Comparison of ENCODE assay signal across 13 cellular contexts in genomic region chr2:216033403-216033802, GRCh38. TPM values are rescaled to one million over a fixed set of nuclear protein-coding genes. Genes with fewer than 3 reads are reported as not detected.
DNase-seq lines count a peak whose midpoint lies in the region; ATAC-seq, FAIRE-seq and TF ChIP-seq lines count a peak whose summit lies in the region.
"Had no signal": no experiment of that assay in that cellular context is flagged by ENCODE, and none has a peak within 500 bp of the region (broad histone marks: within the 10 kb centered on the region; RNA-seq: fewer than 3 reads in every experiment).

No MANE protein-coding gene starts in this region.

- H2BK15ac ChIP-seq in H9 (ENCODE audit: low read depth, low read length), result no peak overlapping the region

- H3T11ph ChIP-seq in H9 (ENCODE audit: low read length), result no peak overlapping the region

- no peaks in the 10 kb centered on the region for H3K23me2 ChIP-seq in H9 (ENCODE audit: insufficient read length, low read depth, low read length, poor library complexity, severe bottlenecking)

- peaks cover 4 to 12% of the 10 kb centered on the region in 2 experiments for H3K4me1 Mint-ChIP-seq in H9
- H3K4me1 Mint-ChIP-seq: central memory CD8-positive, alpha-beta T cell had no signal

- FAIRE-seq in GM19239 (lab: Jason Lieb, UNC), result peak; percentile 87

- H4K8ac ChIP-seq in H9 (replicated peaks; ENCODE audit: insufficient read length, low read depth, low read length), result no peak overlapping the region

- no peak overlapping the region for H3K9ac ChIP-seq in H9 (ENCODE audit: extremely low read depth, insufficient read length, low read length)

- no peaks in the 10 kb centered on the region for H3K79me2 ChIP-seq in H9 (ENCODE audit: insufficient read depth, low read length)

- no peak overlapping the region for H4K91ac ChIP-seq in H9 (ENCODE audit: insufficient read length, low read depth, low read length)

- H3K14ac ChIP-seq in H9 (ENCODE audit: insufficient read depth, low read length), result no peak overlapping the region

- H2BK12ac ChIP-seq in H9 (ENCODE audit: insufficient read length, low read depth, low read length), result no peak overlapping the region

- H3K4me3 Mint-ChIP-seq in H9, result no peak overlapping the region
- H3K4me3 Mint-ChIP-seq: activated CD4-positive, alpha-beta T cell treated with anti-CD3 and anti-CD28 coated beads, Interleukin-2, amount 10 ng/mL, durations not matched to agents 7 days and 5 days; central memory CD8-positive, alpha-beta T cell had no signal

- H2BK5ac ChIP-seq in H9 (ENCODE audit: insufficient read length, low read length), result no peak overlapping the region

- no peak overlapping the region for H3K56ac ChIP-seq in H9 (ENCODE audit: insufficient read length, low read depth, low read length)

- H3K4me1 ChIP-seq in H9 (ENCODE audit: insufficient read depth, low read length), result no peaks in the 10 kb centered on the region
- H3K4me1 ChIP-seq: right lobe of liver had no signal

- no peaks in the 10 kb centered on the region for H3K9me3 ChIP-seq in H9 (ENCODE audit: control insufficient read depth, low read depth, low read length)
- H3K9me3 ChIP-seq: right lobe of liver, tibial nerve had no signal

- CTCF ChIA-PET in GM10248 (lab: Yijun Ruan, JAX), result interaction anchor here (0.6 to 10.8 kb wide), 37 partner anchors 10 to 633 kb away, joined by 3 to 193 read pairs (median 5); partner anchors contain the start of genes MREG, PECR, TMEM169 and XRCC5
- CTCF ChIA-PET in HEK293T (lab: Yijun Ruan, JAX), result interaction anchor here (0.8 to 5.0 kb wide), 8 partner anchors 10 to 287 kb away, joined by 3 to 27 read pairs (median 3); no protein-coding TSS in a partner anchor

- no peaks in the 10 kb centered on the region for H3K27me3 Mint-ChIP-seq in H9 (ENCODE audit: low read depth)
- H3K27me3 Mint-ChIP-seq: activated CD4-positive, alpha-beta T cell treated with anti-CD3 and anti-CD28 coated beads, Interleukin-2, amount 10 ng/mL, durations not matched to agents 7 days and 5 days; central memory CD8-positive, alpha-beta T cell had no signal

- H3K79me1 ChIP-seq in H9 (ENCODE audit: insufficient read depth, low read depth, low read length, poor library complexity, severe bottlenecking), result no peaks in the 10 kb centered on the region

- no peak overlapping the region for H3K18ac ChIP-seq in H9 (ENCODE audit: insufficient read length, low read depth, low read length)

- no peak overlapping the region for H4K5ac ChIP-seq in H9 (ENCODE audit: insufficient read length, low read depth, low read length)

- no peak overlapping the region for H3K4ac ChIP-seq in H9 (ENCODE audit: low read depth, low read length)

- no peak overlapping the region for H3K27ac Mint-ChIP-seq in H9
- H3K27ac Mint-ChIP-seq: activated CD4-positive, alpha-beta T cell treated with anti-CD3 and anti-CD28 coated beads, Interleukin-2, amount 10 ng/mL, durations not matched to agents 7 days and 5 days had no signal

- peaks cover 6 to 20% (median 14%) of the 10 kb centered on the region in 3 experiments; a peak in 5 of 7 replicates for H3K36me3 Mint-ChIP-seq in H9 (ENCODE audit: insufficient read depth in 1 of 3, low read depth in 3 of 3)

- H3K27me3 ChIP-seq in H9 (ENCODE audit: insufficient read depth, low read length), result no peaks in the 10 kb centered on the region
- H3K27me3 ChIP-seq: right lobe of liver, tibial nerve had no signal

- H3K27ac ChIP-seq in H9 (ENCODE audit: insufficient read length, low read depth, low read length), result no peak overlapping the region
- H3K27ac ChIP-seq: right lobe of liver, tibial nerve had no signal

- DNase-seq in GM10248 (ENCODE audit: extremely low spot score), result peak; percentile 44
- no peak for DNase-seq in GM19239 (ENCODE audit: insufficient read length, low spot score)
- DNase-seq in H9, result no peak
- no peak for DNase-seq in HEK293T (ENCODE audit: extremely low spot score)
- DNase-seq in NK-92 treated with Interleukin-12 subunit alpha and Interleukin-12 subunit beta, amount 100 ng/mL, for 24 hours (lab: John Stamatoyannopoulos, UW), result no peak
- DNase-seq: activated gamma-delta T cell had no signal

- no peak overlapping the region for H2BK20ac ChIP-seq in H9 (ENCODE audit: low read depth, low read length, poor library complexity, severe bottlenecking)

- H4K20me1 ChIP-seq in H9 (ENCODE audit: control insufficient read depth, insufficient read depth, insufficient read length), result peaks cover 2% of the 10 kb centered on the region

- H2BK120ac ChIP-seq in H9 (ENCODE audit: low read depth, low read length, poor library complexity, severe bottlenecking), result no peak overlapping the region

- no peak overlapping the region for H2AK5ac ChIP-seq in H9 (ENCODE audit: insufficient read length, low read length)

- no peak overlapping the region for H3K23ac ChIP-seq in H9 (ENCODE audit: insufficient read length, low read depth, low read length)

- no peak overlapping the region for H2AFZ ChIP-seq in H9 (ENCODE audit: low read length)

- TF ChIP-seq CTCF in GM10248 (IDR thresholded peaks at IDR 0.05; ENCODE audit: control extremely low read depth, extremely low read depth, low read depth, missing control alignments), result no peak
- TF ChIP-seq CTCF in H9 (conservative IDR thresholded peaks at IDR 0.05), result no peak

- WGBS in H9 (ENCODE audit: extremely low coverage, insufficient read length, low lambda C conversion rate), result no CpG with 5 or more reads among the region's 3 CpGs

- no peak overlapping the region for H3K4me2 ChIP-seq in H9 (ENCODE audit: insufficient read depth, insufficient read length, low read length)

- ATAC-seq in HG02759 (IDR thresholded peaks at IDR 0.05; ENCODE audit: unreplicated experiment) (peak; percentile 31), HG03460 (IDR thresholded peaks at IDR 0.05; ENCODE audit: unreplicated experiment) (peak; percentile 33), HG03469 (IDR thresholded peaks at IDR 0.05; ENCODE audit: unreplicated experiment) (no peak)

- no peaks in the 10 kb centered on the region for H3K9me3 Mint-ChIP-seq in H9
- H3K9me3 Mint-ChIP-seq: activated CD4-positive, alpha-beta T cell treated with anti-CD3 and anti-CD28 coated beads, Interleukin-2, amount 10 ng/mL, durations not matched to agents 7 days and 5 days; central memory CD8-positive, alpha-beta T cell had no signal

- POLR2A ChIA-PET in GM10248 (lab: Yijun Ruan, JAX), result no interaction called here
- POLR2A ChIA-PET in HEK293T (lab: Yijun Ruan, JAX), result no interaction called here

TF ChIP-seq in HEK293T, 16 proteins besides CTCF, POLR2A, EP300 and RAD21:
- TF ChIP-seq NFRKB (IDR thresholded peaks at IDR 0.05), result no peak
- TF ChIP-seq TARDBP (IDR thresholded peaks at IDR 0.05), result no peak
- TF ChIP-seq LEF1 (IDR thresholded peaks at IDR 0.05; ENCODE audit: borderline replicate concordance), result no peak
- TF ChIP-seq FOXA1 (IDR thresholded peaks at IDR 0.05), result no peak
- no peak for TF ChIP-seq CTBP1 (IDR thresholded peaks at IDR 0.05; ENCODE audit: borderline replicate concordance)
- no peak for TF ChIP-seq PKNOX1 (IDR thresholded peaks at IDR 0.05)
- TF ChIP-seq L3MBTL2 (conservative IDR thresholded peaks at IDR 0.05), result no peak
- TF ChIP-seq HDGF (IDR thresholded peaks at IDR 0.05; ENCODE audit: borderline replicate concordance), result no peak
- no peak for TF ChIP-seq FOXK2 (IDR thresholded peaks at IDR 0.05)
- TF ChIP-seq ARNT (IDR thresholded peaks at IDR 0.05), result no peak
- no peak for TF ChIP-seq SUZ12 (IDR thresholded peaks at IDR 0.05)
- no peak for TF ChIP-seq FOXM1 (IDR thresholded peaks at IDR 0.05; ENCODE audit: borderline replicate concordance)
- TF ChIP-seq ZNF384 (IDR thresholded peaks at IDR 0.05), result no peak
- TF ChIP-seq SP1 (IDR thresholded peaks at IDR 0.05), result no peak
- no peak for TF ChIP-seq BHLHE40 (IDR thresholded peaks at IDR 0.05; ENCODE audit: borderline replicate concordance)
- TF ChIP-seq ELF4 (IDR thresholded peaks at IDR 0.05), result no peak

RNA-seq across cellular contexts. Expression of gene MREG, which starts 20.1 kb away (rescaled TPM):
- 21.0 and 21.8 TPM in 2 replicates for total RNA-seq in H9 (2021)

RNA-seq across cellular contexts. Expression of gene PECR, which starts 48.2 kb away (rescaled TPM):
- total RNA-seq in H9 (2021), result 15.3 and 16.5 TPM in 2 replicates

RNA-seq across cellular contexts. Expression of gene TMEM169, which starts 48.3 kb away (rescaled TPM):
- 0.97 and 1.0 TPM in 2 replicates for total RNA-seq in H9 (2021)
